ENCODE assay signal across 8 cellular contexts in the genomic region with DNA sequence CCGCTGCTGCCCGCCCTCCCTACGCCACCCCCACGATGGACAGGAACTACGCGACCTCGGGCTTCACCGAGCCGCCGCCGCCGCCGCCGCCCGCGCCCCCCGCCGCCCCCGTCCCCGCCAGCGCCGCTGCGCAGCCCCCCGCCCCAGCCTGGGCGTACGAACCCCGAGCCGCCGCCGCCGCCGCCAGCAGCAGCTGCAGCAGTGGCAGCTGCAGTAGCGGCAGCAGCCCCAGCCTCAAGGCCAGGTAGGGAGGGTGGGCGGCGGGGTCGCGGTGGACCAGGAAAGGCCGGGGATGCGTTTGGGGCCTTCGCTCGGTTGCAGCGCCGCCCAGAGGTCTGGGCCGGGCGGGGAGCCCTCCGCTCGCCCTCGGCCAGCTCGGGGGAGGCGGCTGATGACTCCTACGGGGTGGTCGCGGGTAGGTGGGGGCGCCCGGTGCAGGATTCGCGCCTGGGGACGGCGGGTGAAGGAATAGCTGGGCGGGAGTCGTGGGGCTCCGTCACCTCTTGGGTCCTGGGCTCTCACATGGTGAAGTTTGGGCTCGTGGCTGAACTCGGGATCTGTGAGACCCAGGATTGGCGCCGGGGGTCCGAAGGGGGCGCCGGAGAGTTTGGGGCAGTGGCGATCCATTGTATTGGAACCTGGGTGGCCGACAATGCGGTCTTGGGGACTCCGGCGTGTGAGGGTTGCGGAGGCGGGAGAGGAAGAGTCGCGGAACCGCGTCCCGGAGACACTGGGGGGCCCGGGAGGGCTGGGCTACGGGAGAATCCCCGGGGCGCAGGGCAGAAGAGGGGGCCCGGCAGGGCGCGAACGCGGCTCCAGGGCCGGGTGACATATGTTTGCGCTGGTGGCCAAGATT. TPM values are rescaled to one million over a fixed set of nuclear protein-coding genes. Genes with fewer than 3 reads are reported as not detected.
DNase-seq lines count a peak whose midpoint lies in the region; ATAC-seq and TF ChIP-seq lines count a peak whose summit lies in the region.

No MANE protein-coding gene starts in this region.

- DNase-seq in AG09309 (ENCODE audit: low read depth) (no peak), NT2/D1 (ENCODE audit: low read depth, low spot score) (no peak), fibroblast of pulmonary artery (ENCODE audit: low read depth) (peak; percentile 32), suprapubic skin (ENCODE audit: low spot score in 2 of 2) (peak; percentile 75 to 82)
- peak; percentile 34 for DNase-seq in activated T-helper 9 cell treated with anti-CD3 and anti-CD28 coated beads, Interleukin-2, amount 50 U/mL, for 16 hours (ENCODE audit: low read depth)

- no peaks in the 10 kb centered on the region for H3K9me2 ChIP-seq in neural cell (ENCODE audit: insufficient read depth, low read length)

- peaks cover 13% of the 10 kb centered on the region for H3F3A ChIP-seq in neural cell (ENCODE audit: insufficient read depth, low read length, poor library complexity, severe bottlenecking)

- H3K9ac ChIP-seq in NT2/D1 (ENCODE audit: insufficient read length, low read depth) (peak overlapping the region; percentile 88), neural cell (ENCODE audit: low read length) (peak overlapping the region; percentile 98)

- ATAC-seq in GM18511 (IDR thresholded peaks at IDR 0.05; ENCODE audit: unreplicated experiment) (peak; percentile 39), HG03064 (IDR thresholded peaks at IDR 0.05; ENCODE audit: low read depth, unreplicated experiment) (peak; percentile 37)

- H3K79me2 ChIP-seq in neural cell (replicated peaks; ENCODE audit: insufficient read depth, low read length): peaks cover 41% of the 10 kb centered on the region

- H3K4me1 ChIP-seq in NT2/D1 (ENCODE audit: insufficient read depth, insufficient read length): no peaks in the 10 kb centered on the region
- peaks cover 22% of the 10 kb centered on the region for H3K4me1 ChIP-seq in suprapubic skin

- 0% methylated on average over 48 of the region's 92 CpGs for WGBS in suprapubic skin

- H2AFZ ChIP-seq in neural cell (ENCODE audit: low read depth, low read length): peak overlapping the region; percentile 75

- TF ChIP-seq CTCF in AG09309 (IDR thresholded peaks at IDR 0.05; ENCODE audit: control insufficient read depth, insufficient read depth, low read depth, low read length, missing control alignments) (peak; percentile 2), fibroblast of pulmonary artery (IDR thresholded peaks at IDR 0.05; ENCODE audit: low read length, missing control alignments) (no peak), neural cell (IDR thresholded peaks at IDR 0.05; ENCODE audit: poor library complexity, severe bottlenecking) (peak; percentile 71), suprapubic skin (IDR thresholded peaks at IDR 0.05) (peak in 1 of 2 donors; percentile 51)

- peak overlapping the region; percentile 56 for H3K4me2 ChIP-seq in neural cell (ENCODE audit: low read length)

- peak; percentile 14 for TF ChIP-seq RAD21 in neural cell (conservative IDR thresholded peaks at IDR 0.05)

- H3K27me3 ChIP-seq in NT2/D1 (ENCODE audit: insufficient read depth, insufficient read length) (no peaks in the 10 kb centered on the region), neural cell (ENCODE audit: insufficient read depth, low read depth, low read length) (no peaks in the 10 kb centered on the region), suprapubic skin (no peaks in the 10 kb centered on the region)

- H3K4me3 ChIP-seq in AG09309 (ENCODE audit: control insufficient read depth, low read depth, low read length) (peak overlapping the region; percentile 95), NT2/D1 (ENCODE audit: insufficient read length, low read depth) (peak overlapping the region; percentile 77), fibroblast of pulmonary artery (replicated peaks; ENCODE audit: low read depth, low read length) (peak overlapping the region; percentile 86), neural cell (ENCODE audit: low read length) (peak overlapping the region; percentile 94), suprapubic skin (peak overlapping the region; percentile 96)

- no peaks in the 10 kb centered on the region for H4K20me1 ChIP-seq in neural cell (ENCODE audit: insufficient read depth)

- H3K9me3 ChIP-seq in NT2/D1 (ENCODE audit: insufficient read depth, low read length): peaks cover 11% of the 10 kb centered on the region; the same call in 1 of the 2 replicates
- no peaks in the 10 kb centered on the region for H3K9me3 ChIP-seq in neural cell (ENCODE audit: low read length)
- H3K9me3 ChIP-seq in suprapubic skin: no peaks in the 10 kb centered on the region

- H3K36me3 ChIP-seq in NT2/D1 (ENCODE audit: insufficient read depth, insufficient read length, low read length) (peaks cover 10% of the 10 kb centered on the region), neural cell (ENCODE audit: insufficient read depth, low read length) (no peaks in the 10 kb centered on the region), suprapubic skin (no peaks in the 10 kb centered on the region)

- H3K27ac ChIP-seq in neural cell (ENCODE audit: low read length) (peak overlapping the region; percentile 96), suprapubic skin (peak overlapping the region; percentile 97)

- no peak for TF ChIP-seq POLR2A in suprapubic skin (IDR thresholded peaks at IDR 0.05)

- TF ChIP-seq EP300 in neural cell (conservative IDR thresholded peaks at IDR 0.05; ENCODE audit: poor library complexity, severe bottlenecking): no peak
- TF ChIP-seq EP300 in suprapubic skin (IDR thresholded peaks at IDR 0.05): no peak

TF ChIP-seq in neural cell, 6 proteins besides CTCF, POLR2A, EP300 and RAD21:
- TF ChIP-seq MXI1 (conservative IDR thresholded peaks at IDR 0.05; ENCODE audit: poor library complexity, severe bottlenecking) (peak; percentile 20), EZH2 (IDR thresholded peaks at IDR 0.05; ENCODE audit: borderline replicate concordance, insufficient read depth, low read length, poor library complexity, severe bottlenecking) (no peak), TAF1 (IDR thresholded peaks at IDR 0.05; ENCODE audit: low read depth) (peak; percentile 63), SMC3 (conservative IDR thresholded peaks at IDR 0.05; ENCODE audit: poor library complexity) (peak; percentile 16)

RNA-seq across cellular contexts. Expression of a gene that starts 0.7 kb away (rescaled TPM):
- polyA plus RNA-seq in neural cell: 18.1 and 21.2 TPM in 2 replicates
- polyA minus RNA-seq in neural cell: 119 and 157 TPM in 2 replicates
- total RNA-seq in suprapubic skin: 10 to 100 TPM; 27.0 to 89.0 (median 49.5) TPM

Comparison
In these comparisons a context has a peak if more than half of its experiments do, and no peak if none do; other contexts are left out.
1. DNase-seq: peak in activated T-helper 9 cell treated with anti-CD3 and anti-CD28 coated beads, Interleukin-2, amount 50 U/mL, for 16 hours (single experiment), fibroblast of pulmonary artery (single experiment) and suprapubic skin (2 of 2); none in AG09309 (single experiment) and NT2/D1 (single experiment).
2. Peak in every context shown above with its lines, with median percentiles within 50 percentile points of each other: H3K4me3 ChIP-seq.